Comparison of ENCODE assay signal across 26 cellular contexts in genomic region chr1:209962856-209963255, GRCh38. TPM values are rescaled to one million over a fixed set of nuclear protein-coding genes. Genes with fewer than 3 reads are reported as not detected.
"Had no signal": no experiment of that assay in that cellular context is flagged by ENCODE, and none has a peak within 500 bp of the region (broad histone marks: within the 10 kb centered on the region; RNA-seq: fewer than 3 reads in every experiment).

No MANE protein-coding gene starts in this region.

- DNase-seq: naive thymus-derived CD4-positive, alpha-beta T cell; natural killer cell; occipital lobe; ovary; posterior cingulate gyrus; psoas muscle; right cardiac atrium; right lobe of liver; sigmoid colon; small intestine; stimulated activated CD4-positive, alpha-beta T cell treated with anti-CD3 and anti-CD28 coated beads, Interleukin-15, amount 100 ng/mL, for 24 hours; stimulated activated CD4-positive, alpha-beta T cell treated with anti-CD3 and anti-CD28 coated beads, Interleukin-2, amount 100 ng/mL, for 24 hours; stimulated activated CD4-positive, alpha-beta T cell treated with anti-CD3 and anti-CD28 coated beads, Interleukin-2, amount 100 ng/mL, for 48 hours; stimulated activated CD4-positive, alpha-beta T cell treated with anti-CD3 and anti-CD28 coated beads, Interleukin-4, amount 100 ng/mL, for 24 hours; stimulated activated naive B cell treated with anti-CD40 and anti-IgM and Interleukin-4, amounts not matched to agents 10 μg/mL and 1 μg/mL and 100 μg/mL, for 72 hours; stimulated activated naive CD4-positive, alpha-beta T cell treated with Interleukin-2 at 50 U/mL for 16 hours; stomach; testis; tibial artery; transverse colon; upper lobe of right lung; uterus had no signal

- ATAC-seq: naive thymus-derived CD4-positive, alpha-beta T cell; natural killer cell; psoas muscle; right cardiac atrium; right lobe of liver; stimulated activated effector memory CD8-positive, alpha-beta T cell treated with anti-CD3 and anti-CD28 coated beads, Interleukin-12 subunit alpha, Interleukin-12 subunit beta, amount 100 ng/mL, for 72 hours; stimulated activated naive B cell treated with anti-CD40 and anti-IgM and Interleukin-4, amounts not matched to agents 10 μg/mL and 1 μg/mL and 100 μg/mL, for 72 hours; upper lobe of right lung had no signal

- H3K4me3 ChIP-seq: neural progenitor cell, ovary, psoas muscle, right lobe of liver, sigmoid colon, stomach, testis, tibial artery, transverse colon, upper lobe of right lung, uterus had no signal

- H3K9me3 ChIP-seq: ovary, psoas muscle, right lobe of liver, sigmoid colon, stomach, testis, tibial artery, transverse colon, upper lobe of right lung, uterus had no signal

- H3K27ac ChIP-seq: neural progenitor cell, ovary, parathyroid adenoma, psoas muscle, right lobe of liver, sigmoid colon, stomach, testis, tibial artery, transverse colon, upper lobe of right lung, uterus had no signal

- H3K4me1 ChIP-seq: neural progenitor cell, parathyroid adenoma, psoas muscle, right lobe of liver, stomach, testis, tibial artery, transverse colon, upper lobe of right lung, uterus had no signal

- FAIRE-seq: small intestine had no signal

- H3K36me3 ChIP-seq: neural progenitor cell, ovary, right lobe of liver, sigmoid colon, stomach, tibial artery, transverse colon, upper lobe of right lung, uterus had no signal

RNA-seq across cellular contexts. Expression of gene SYT14, which starts 24.8 kb away (rescaled TPM):
- total RNA-seq: naive thymus-derived CD4-positive, alpha-beta T cell; natural killer cell; right lobe of liver; subcutaneous adipose tissue had no signal
